In genomic region chr1:166698771-166699170, GRCh38 we compare ENCODE assay signal across 31 cellular contexts.
"Had no signal": no experiment of that assay in that cellular context is flagged by ENCODE, and none has a peak within 500 bp of the region (broad histone marks: within the 10 kb centered on the region; RNA-seq: fewer than 3 reads in every experiment).

No MANE protein-coding gene starts in this region.

- H3K4me1 Mint-ChIP-seq: natural killer cell; nephron; stimulated activated memory B cell treated with anti-CD40 and anti-IgM and Interleukin-4, amounts not matched to agents 10 μg/mL and 1 μg/mL and 100 μg/mL, for 72 hours; stimulated activated naive CD8-positive, alpha-beta T cell treated with anti-CD3 and anti-CD28 coated beads, Interleukin-15, amount 100 ng/mL, for 72 hours had no signal

- H3K9me3 ChIP-seq: ovary, psoas muscle, spleen, suprapubic skin, testis, tibial artery, transverse colon, upper lobe of right lung, uterus had no signal

- H3K27ac Mint-ChIP-seq: natural killer cell; nephron; neural progenitor cell; progenitor cell of endocrine pancreas; stimulated activated memory B cell treated with anti-CD40 and anti-IgM and Interleukin-4, amounts not matched to agents 10 μg/mL and 1 μg/mL and 100 μg/mL, for 72 hours; stimulated activated naive CD8-positive, alpha-beta T cell treated with anti-CD3 and anti-CD28 coated beads, Interleukin-15, amount 100 ng/mL, for 72 hours; type B pancreatic cell had no signal

- DNase-seq: natural killer cell; occipital lobe; ovary; posterior cingulate gyrus; psoas muscle; right cardiac atrium; spleen; stimulated activated CD4-positive, alpha-beta T cell treated with anti-CD3 and anti-CD28 coated beads, Interleukin-12 subunit alpha, Interleukin-12 subunit beta, amount 100 ng/mL, for 4 hours; stimulated activated CD4-positive, alpha-beta T cell treated with anti-CD3 and anti-CD28 coated beads, Interleukin-1b, Interleukin-23, amount 100 ng/mL, for 48 hours; stimulated activated CD4-positive, alpha-beta T cell treated with anti-CD3 and anti-CD28 coated beads, Interleukin-4, amount 100 ng/mL, for 1 hour; stimulated activated CD4-positive, alpha-beta T cell treated with anti-CD3 and anti-CD28 coated beads, Interleukin-4, amount 100 ng/mL, for 4 hours; stimulated activated CD8-positive, alpha-beta memory T cell treated with anti-CD3 and anti-CD28 coated beads, Interleukin-4, amount 100 ng/mL, for 48 hours; stimulated activated naive CD4-positive, alpha-beta T cell; stimulated activated naive CD8-positive, alpha-beta T cell treated with anti-CD3 and anti-CD28 coated beads, Interleukin-15, amount 100 ng/mL, for 72 hours; stimulated activated naive CD8-positive, alpha-beta T cell treated with anti-CD3 and anti-CD28 coated beads, Interleukin-15, Interleukin-2, amounts not matched to agents 100 U/mL and 50 U/mL, for 24 hours; substantia nigra; testis; tibial artery; transverse colon; upper lobe of right lung; uterus had no signal

- H3K36me3 ChIP-seq: neural progenitor cell, ovary, spleen, suprapubic skin, tibial artery, transverse colon, upper lobe of right lung, uterus had no signal

- H3K27me3 ChIP-seq: neural progenitor cell, ovary, suprapubic skin, testis, tibial artery, transverse colon, upper lobe of right lung, uterus had no signal

- H3K79me2 ChIP-seq: parathyroid adenoma had no signal

- H3K4me2 ChIP-seq: neural progenitor cell, smooth muscle cell had no signal

- ATAC-seq: natural killer cell; psoas muscle; right cardiac atrium; sciatic nerve; stimulated activated memory B cell treated with anti-CD40 and anti-IgM and Interleukin-4, amounts not matched to agents 10 μg/mL and 1 μg/mL and 100 μg/mL, for 72 hours; stimulated activated naive CD8-positive, alpha-beta T cell treated with anti-CD3 and anti-CD28 coated beads, Interleukin-15, amount 100 ng/mL, for 72 hours; stimulated activated naive CD8-positive, alpha-beta T cell treated with anti-CD3 and anti-CD28 coated beads, Interleukin-15, Interleukin-2, amounts not matched to agents 100 U/mL and 50 U/mL, for 24 hours; upper lobe of right lung had no signal

- H3K9ac ChIP-seq: neural progenitor cell, parathyroid adenoma had no signal

- H3K4me3 Mint-ChIP-seq: natural killer cell; nephron; neural progenitor cell; stimulated activated memory B cell treated with anti-CD40 and anti-IgM and Interleukin-4, amounts not matched to agents 10 μg/mL and 1 μg/mL and 100 μg/mL, for 72 hours; stimulated activated naive CD8-positive, alpha-beta T cell treated with anti-CD3 and anti-CD28 coated beads, Interleukin-15, amount 100 ng/mL, for 72 hours; type B pancreatic cell had no signal

- H3K9me3 Mint-ChIP-seq: natural killer cell; nephron; neural progenitor cell; stimulated activated memory B cell treated with anti-CD40 and anti-IgM and Interleukin-4, amounts not matched to agents 10 μg/mL and 1 μg/mL and 100 μg/mL, for 72 hours; stimulated activated naive CD8-positive, alpha-beta T cell treated with anti-CD3 and anti-CD28 coated beads, Interleukin-15, amount 100 ng/mL, for 72 hours; type B pancreatic cell had no signal

- H3K36me3 Mint-ChIP-seq: natural killer cell; neural progenitor cell; stimulated activated memory B cell treated with anti-CD40 and anti-IgM and Interleukin-4, amounts not matched to agents 10 μg/mL and 1 μg/mL and 100 μg/mL, for 72 hours; type B pancreatic cell had no signal

- H3K4me3 ChIP-seq: neural progenitor cell, ovary, psoas muscle, skin epidermis, smooth muscle cell, spleen, suprapubic skin, testis, tibial artery, transverse colon, upper lobe of right lung, uterus had no signal

- H3K27ac ChIP-seq: neural progenitor cell, ovary, parathyroid adenoma, psoas muscle, skin epidermis, spleen, suprapubic skin, testis, tibial artery, transverse colon, upper lobe of right lung, uterus had no signal

- H3K4me1 ChIP-seq: neural progenitor cell, parathyroid adenoma, psoas muscle, spleen, suprapubic skin, testis, tibial artery, transverse colon, upper lobe of right lung, uterus had no signal

- H3K27me3 Mint-ChIP-seq: progenitor cell of endocrine pancreas had no signal

- H2AFZ ChIP-seq: neural progenitor cell, parathyroid adenoma had no signal
